Comparison of ENCODE assay signal across 26 cellular contexts in genomic region chr5:80207832-80208231, GRCh38. TPM values are rescaled to one million over a fixed set of nuclear protein-coding genes. Genes with fewer than 3 reads are reported as not detected.
DNase-seq lines count a peak whose midpoint lies in the region; ATAC-seq and TF ChIP-seq lines count a peak whose summit lies in the region.
"Had no signal": no experiment of that assay in that cellular context is flagged by ENCODE, and none has a peak within 500 bp of the region (broad histone marks: within the 10 kb centered on the region; RNA-seq: fewer than 3 reads in every experiment).

No MANE protein-coding gene starts in this region.

- 72% methylated on average over 4 of the region's 4 CpGs for WGBS in hepatocyte (ENCODE audit: low lambda C conversion rate, missing lambda C conversion rate)
- 90% methylated on average over 4 of the region's 4 CpGs for WGBS in smooth muscle cell (ENCODE audit: low lambda C conversion rate)

- H4K20me1 ChIP-seq in hepatocyte (ENCODE audit: insufficient read depth, poor library complexity, severe bottlenecking) = no peaks in the 10 kb centered on the region
- no peaks in the 10 kb centered on the region for H4K20me1 ChIP-seq in smooth muscle cell (ENCODE audit: low read depth)

- H3K4me3 ChIP-seq in hepatocyte (no peak overlapping the region), smooth muscle cell (no peak overlapping the region)
- H3K4me3 ChIP-seq: gastrocnemius medialis, GM12878, prostate gland, sigmoid colon, thoracic aorta, uterus had no signal

- no peak for DNase-seq in activated CD4-positive, alpha-beta memory T cell treated with anti-CD3 and anti-CD28 coated beads for 36 hours
- no peak for DNase-seq in activated CD4-positive, alpha-beta memory T cell treated with anti-CD3 and anti-CD28 coated beads, Interleukin-2, amount 10 ng/mL, durations not matched to agents 7 days and 5 days
- DNase-seq in T-cell = no peak
- no peak for DNase-seq in hepatocyte (ENCODE audit: low spot score)
- no peak for DNase-seq in smooth muscle cell (lab: John Stamatoyannopoulos, UW; ENCODE audit: unreplicated experiment)
- no peak for DNase-seq in dermis blood vessel endothelial cell
- no peak for DNase-seq in SW 1271 (lab: John Stamatoyannopoulos, UW)
- DNase-seq: 8988T; activated CD4-positive, CD25-positive, alpha-beta regulatory T cell treated with anti-CD3 and anti-CD28 coated beads, Interleukin-2, amount 50 U/mL, for 72 hours; activated CD8-positive, alpha-beta memory T cell treated with anti-CD3 and anti-CD28 coated beads for 24 hours; activated naive CD4-positive, alpha-beta T cell treated with anti-CD3 and anti-CD28 coated beads for 36 hours; gastrocnemius medialis; left cardiac atrium; NCI-H2227 treated with DMSO at 0.1 percent for 48 hours; NCI-H748 treated with DMSO at 0.1 percent for 48 hours; sigmoid colon; stimulated activated naive CD4-positive, alpha-beta T cell; uterus had no signal

- H3K27ac ChIP-seq in hepatocyte (peak overlapping the region; percentile 88), smooth muscle cell (ENCODE audit: low read depth) (peak overlapping the region; percentile 92)
- H3K27ac ChIP-seq: gastrocnemius medialis, RWPE1, sigmoid colon, thoracic aorta, uterus had no signal

- H3K4me3 Mint-ChIP-seq in activated CD4-positive, alpha-beta memory T cell treated with anti-CD3 and anti-CD28 coated beads for 36 hours = no peak overlapping the region
- H3K4me3 Mint-ChIP-seq in activated CD4-positive, alpha-beta memory T cell treated with anti-CD3 and anti-CD28 coated beads, Interleukin-2, amount 10 ng/mL, durations not matched to agents 7 days and 5 days = no peak overlapping the region
- peak overlapping the region in 1 of 3 donors; percentile 56 for H3K4me3 Mint-ChIP-seq in T-cell
- H3K4me3 Mint-ChIP-seq: activated naive CD4-positive, alpha-beta T cell treated with anti-CD3 and anti-CD28 coated beads for 36 hours; dendritic cell treated with granulocyte-macrophage colony-stimulating factor and Interleukin-4, amounts not matched to agents 40 ng/mL and 50 ng/mL, for 4 days; memory B cell; T-helper 1 cell treated with Interleukin-12 subunit alpha and Interleukin-12 subunit beta and Interleukin-4 antibody, amounts not matched to agents 30 μg/mL and 1 μg/mL, for 36 hours had no signal

- H3K79me2 ChIP-seq in hepatocyte (peaks cover 85% of the 10 kb centered on the region), smooth muscle cell (ENCODE audit: low read depth) (peaks cover 70% of the 10 kb centered on the region)

- H3K27me3 ChIP-seq in hepatocyte = no peaks in the 10 kb centered on the region
- H3K27me3 ChIP-seq in smooth muscle cell (ENCODE audit: low read depth) = no peaks in the 10 kb centered on the region
- H3K27me3 ChIP-seq: gastrocnemius medialis, sigmoid colon, uterus had no signal

- peak overlapping the region; percentile 60 for H3K27ac Mint-ChIP-seq in activated CD4-positive, alpha-beta memory T cell treated with anti-CD3 and anti-CD28 coated beads for 36 hours
- no peak overlapping the region for H3K27ac Mint-ChIP-seq in activated CD4-positive, alpha-beta memory T cell treated with anti-CD3 and anti-CD28 coated beads, Interleukin-2, amount 10 ng/mL, durations not matched to agents 7 days and 5 days
- peak overlapping the region; percentile 72 to 77 for H3K27ac Mint-ChIP-seq in T-cell
- H3K27ac Mint-ChIP-seq: dendritic cell treated with granulocyte-macrophage colony-stimulating factor and Interleukin-4, amounts not matched to agents 40 ng/mL and 50 ng/mL, for 4 days; memory B cell; T-helper 1 cell treated with Interleukin-12 subunit alpha and Interleukin-12 subunit beta and Interleukin-4 antibody, amounts not matched to agents 30 μg/mL and 1 μg/mL, for 36 hours had no signal

- peaks cover 91% of the 10 kb centered on the region for H3K4me1 Mint-ChIP-seq in activated CD4-positive, alpha-beta memory T cell treated with anti-CD3 and anti-CD28 coated beads for 36 hours (ENCODE audit: low read depth)
- peaks cover 80% of the 10 kb centered on the region for H3K4me1 Mint-ChIP-seq in activated CD4-positive, alpha-beta memory T cell treated with anti-CD3 and anti-CD28 coated beads, Interleukin-2, amount 10 ng/mL, durations not matched to agents 7 days and 5 days
- H3K4me1 Mint-ChIP-seq in T-cell = peaks cover 93 to 94% (median 93%) of the 10 kb centered on the region in 3 donors

- CTCF ChIA-PET in activated CD4-positive, alpha-beta memory T cell treated with anti-CD3 and anti-CD28 coated beads for 36 hours (lab: Charles Lee) = interaction anchor here (0.6 to 4.4 kb wide), 2 partner anchors 79 to 115 kb away, joined by 3 to 24 read pairs; no protein-coding TSS in a partner anchor
- CTCF ChIA-PET in activated CD4-positive, alpha-beta memory T cell treated with anti-CD3 and anti-CD28 coated beads, Interleukin-2, amount 10 ng/mL, durations not matched to agents 7 days and 5 days (lab: Charles Lee) = interaction anchor here (1.1 kb wide), 1 partner anchor 13 kb away, joined by 3 read pairs; no protein-coding TSS in a partner anchor
- CTCF ChIA-PET in T-cell (lab: Charles Lee) = interaction anchor here (0.6 to 0.8 kb wide), 2 partner anchors 20 to 1075 kb away, joined by 3 to 5 read pairs; no protein-coding TSS in a partner anchor

- H3K4me1 ChIP-seq in hepatocyte (ENCODE audit: insufficient read depth) (peaks cover 34% of the 10 kb centered on the region), smooth muscle cell (ENCODE audit: low read depth) (peaks cover 52% of the 10 kb centered on the region)

- H2AFZ ChIP-seq in hepatocyte (no peak overlapping the region), smooth muscle cell (ENCODE audit: low read depth) (no peak overlapping the region)

- peak overlapping the region; percentile 7 for H3K4me2 ChIP-seq in hepatocyte
- peak overlapping the region; percentile 1 for H3K4me2 ChIP-seq in smooth muscle cell

- no peak for ATAC-seq in T-cell (replicated peaks in 1 of 4)
- ATAC-seq in GM19395 (IDR thresholded peaks at IDR 0.05; ENCODE audit: unreplicated experiment) = no peak
- ATAC-seq: gastrocnemius medialis, GM12878, left cardiac atrium had no signal

- TF ChIP-seq CTCF in hepatocyte (IDR thresholded peaks at IDR 0.05; ENCODE audit: poor library complexity) (no peak), smooth muscle cell (IDR thresholded peaks at IDR 0.05; ENCODE audit: borderline replicate concordance, insufficient read depth, poor library complexity, severe bottlenecking) (no peak)

- H3K9me3 Mint-ChIP-seq in activated CD4-positive, alpha-beta memory T cell treated with anti-CD3 and anti-CD28 coated beads for 36 hours = no peaks in the 10 kb centered on the region
- H3K9me3 Mint-ChIP-seq in activated CD4-positive, alpha-beta memory T cell treated with anti-CD3 and anti-CD28 coated beads, Interleukin-2, amount 10 ng/mL, durations not matched to agents 7 days and 5 days = peaks cover 2% of the 10 kb centered on the region
- H3K9me3 Mint-ChIP-seq in T-cell = no peaks in the 10 kb centered on the region
- H3K9me3 Mint-ChIP-seq: activated naive CD4-positive, alpha-beta T cell treated with anti-CD3 and anti-CD28 coated beads for 36 hours; dendritic cell treated with granulocyte-macrophage colony-stimulating factor and Interleukin-4, amounts not matched to agents 40 ng/mL and 50 ng/mL, for 4 days; T-helper 1 cell treated with Interleukin-12 subunit alpha and Interleukin-12 subunit beta and Interleukin-4 antibody, amounts not matched to agents 30 μg/mL and 1 μg/mL, for 36 hours had no signal

- H3K36me3 ChIP-seq in hepatocyte (replicated peaks; ENCODE audit: insufficient read depth, low read depth) = no peaks in the 10 kb centered on the region
- no peaks in the 10 kb centered on the region for H3K36me3 ChIP-seq in smooth muscle cell (ENCODE audit: low read depth)
- H3K36me3 ChIP-seq: gastrocnemius medialis, prostate gland, thoracic aorta, uterus had no signal

- no peaks in the 10 kb centered on the region for H3K9me3 ChIP-seq in hepatocyte (ENCODE audit: low read depth)
- H3K9me3 ChIP-seq in smooth muscle cell (replicated peaks; ENCODE audit: low read depth) = no peaks in the 10 kb centered on the region
- H3K9me3 ChIP-seq: gastrocnemius medialis, prostate gland, sigmoid colon, thoracic aorta, uterus had no signal

- POLR2A ChIA-PET in activated CD4-positive, alpha-beta memory T cell treated with anti-CD3 and anti-CD28 coated beads for 36 hours (lab: Charles Lee) = no interaction called here
- POLR2A ChIA-PET in activated CD4-positive, alpha-beta memory T cell treated with anti-CD3 and anti-CD28 coated beads, Interleukin-2, amount 10 ng/mL, durations not matched to agents 7 days and 5 days (lab: Charles Lee) = interaction anchor here (5.3 kb wide), 1 partner anchor 47 kb away, joined by 25 read pairs; the partner anchor contains the start of gene SERINC5
- POLR2A ChIA-PET in T-cell (lab: Charles Lee) = interaction anchor here (1.0 to 1.5 kb wide), 2 partner anchors 10 to 11 kb away, joined by 3 read pairs; no protein-coding TSS in a partner anchor

- H3F3A ChIP-seq in smooth muscle cell (ENCODE audit: low read depth) = peaks cover 29% of the 10 kb centered on the region

- no peaks in the 10 kb centered on the region for H3K27me3 Mint-ChIP-seq in activated CD4-positive, alpha-beta memory T cell treated with anti-CD3 and anti-CD28 coated beads for 36 hours
- H3K27me3 Mint-ChIP-seq in activated CD4-positive, alpha-beta memory T cell treated with anti-CD3 and anti-CD28 coated beads, Interleukin-2, amount 10 ng/mL, durations not matched to agents 7 days and 5 days = no peaks in the 10 kb centered on the region
- no peaks in the 10 kb centered on the region for H3K27me3 Mint-ChIP-seq in T-cell
- H3K27me3 Mint-ChIP-seq: dendritic cell treated with granulocyte-macrophage colony-stimulating factor and Interleukin-4, amounts not matched to agents 40 ng/mL and 50 ng/mL, for 4 days; memory B cell had no signal

- H3K9ac ChIP-seq in smooth muscle cell (ENCODE audit: low read depth) = no peak overlapping the region

- intact Hi-C loops in activated CD4-positive, alpha-beta memory T cell treated with anti-CD3 and anti-CD28 coated beads for 36 hours (cut with micrococcal nuclease) = loop anchor here (2.0 to 5.0 kb wide), 3 partner anchors 39 to 116 kb away; no protein-coding TSS in a partner anchor

- H3K36me3 Mint-ChIP-seq in activated CD4-positive, alpha-beta memory T cell treated with anti-CD3 and anti-CD28 coated beads for 36 hours = peaks cover 7% of the 10 kb centered on the region
- peaks cover 59% of the 10 kb centered on the region for H3K36me3 Mint-ChIP-seq in activated CD4-positive, alpha-beta memory T cell treated with anti-CD3 and anti-CD28 coated beads, Interleukin-2, amount 10 ng/mL, durations not matched to agents 7 days and 5 days (ENCODE audit: low read depth)
- peaks cover 17% of the 10 kb centered on the region for H3K36me3 Mint-ChIP-seq in T-cell

- H3K9me2 ChIP-seq in hepatocyte (replicated peaks; ENCODE audit: insufficient read depth) = no peaks in the 10 kb centered on the region

RNA-seq across cellular contexts. Expression of gene SERINC5, which starts 48.0 kb away (rescaled TPM):
- 10 to 100 TPM; 42.8 to 48.0 TPM for total RNA-seq in activated CD4-positive, alpha-beta memory T cell treated with anti-CD3 and anti-CD28 coated beads for 36 hours
- 10 to 100 TPM; 59.1 to 60.6 TPM for total RNA-seq in activated CD4-positive, alpha-beta memory T cell treated with anti-CD3 and anti-CD28 coated beads, Interleukin-2, amount 10 ng/mL, durations not matched to agents 7 days and 5 days
- 100 to 1,000 TPM; 109 to 170 (median 112) TPM for total RNA-seq in T-cell
- 70.2 and 77.6 TPM in 2 replicates for total RNA-seq in hepatocyte
- polyA plus RNA-seq in hepatocyte = 19.3 and 21.7 TPM in 2 replicates
- total RNA-seq in smooth muscle cell = 37.0 and 39.2 TPM in 2 replicates
- polyA plus RNA-seq in smooth muscle cell = 4.5 and 11.5 TPM in 2 replicates
- 14.8 and 16.2 TPM in 2 replicates for total RNA-seq in dermis blood vessel endothelial cell
